Comparison of ENCODE assay signal across 1 cellular context in genomic region chr12:76084277-76085158, GRCh38.
TF ChIP-seq lines count a peak whose summit lies in the region.

NAP1L1 (minus strand) TSS chr12:76084685; CDS start chr12:76074219, 10,466 bp downstream.

TF ChIP-seq in K562, 482 proteins besides CTCF, POLR2A, EP300 and RAD21 (continued from another document):
- TF ChIP-seq UBTF (IDR thresholded peaks at IDR 0.05; ENCODE audit: borderline replicate concordance in 1 of 2, low read depth in 2 of 2, low read length in 2 of 2) (peak in 1 of 2 experiments; percentile 64; a peak in 1 of 4 replicates), STAT6 (CRISPR knock-in tag; IDR thresholded peaks at IDR 0.05) (0 out of 2 replicates have a peak, but pooled peaks have one; percentile 60), FOXP1 (CRISPR knock-in tag; IDR thresholded peaks at IDR 0.05) (0 out of 2 replicates have a peak, but pooled peaks have one; percentile 52)
